ENCODE assay signal across 10 cellular contexts in genomic region chr11:118841469-118842222, GRCh38.
DNase-seq lines count a peak whose midpoint lies in the region; ATAC-seq and TF ChIP-seq lines count a peak whose summit lies in the region.
"Had no signal": no experiment of that assay in that cellular context is flagged by ENCODE, and none has a peak within 500 bp of the region (broad histone marks: within the 10 kb centered on the region; RNA-seq: fewer than 3 reads in every experiment).

No MANE protein-coding gene starts in this region.

- ATAC-seq in GM18511 (IDR thresholded peaks at IDR 0.05; ENCODE audit: unreplicated experiment) (peak; percentile 49), HG03196 (IDR thresholded peaks at IDR 0.05; ENCODE audit: unreplicated experiment) (peak; percentile 49)

- peak overlapping the region; percentile 51 for H3K4me3 Mint-ChIP-seq in activated T-cell treated with anti-CD3 and anti-CD28 coated beads, Interleukin-2, amount 50 U/mL, for 24 hours

- peak overlapping the region; percentile 89 for H3K27ac Mint-ChIP-seq in activated T-cell treated with anti-CD3 and anti-CD28 coated beads, Interleukin-2, amount 50 U/mL, for 24 hours

- no peak for TF ChIP-seq CTCF in RWPE1 (conservative IDR thresholded peaks at IDR 0.05; ENCODE audit: low read depth)

- H3K27ac ChIP-seq in RWPE1 = no peak overlapping the region

- CTCF ChIA-PET in RWPE1 (lab: Yijun Ruan, JAX) = no interaction called here

- peak; percentile 61 for DNase-seq in activated T-cell treated with anti-CD3 and anti-CD28 coated beads, Interleukin-2, amount 50 U/mL, for 24 hours
- peak in 3 of 4 experiments; percentile 2 to 41 (median 7) for DNase-seq in stimulated activated CD4-positive, alpha-beta T cell treated with anti-CD3 and anti-CD28 coated beads, Interleukin-1b, Interleukin-23, amount 100 ng/mL, for 24 hours (ENCODE audit: low read depth in 4 of 4, low spot score in 1 of 4)
- DNase-seq in NCI-H510A (lab: John Stamatoyannopoulos, UW) (no peak), HuH-7 (ENCODE audit: low spot score) (no peak), RWPE1 (ENCODE audit: low spot score) (no peak), DMS53 (lab: John Stamatoyannopoulos, UW) (no peak)
- DNase-seq: DMS79, nucleus accumbens had no signal

- no peaks in the 10 kb centered on the region for H3K27me3 Mint-ChIP-seq in activated T-cell treated with anti-CD3 and anti-CD28 coated beads, Interleukin-2, amount 50 U/mL, for 24 hours

- no peaks in the 10 kb centered on the region for H3K9me3 Mint-ChIP-seq in activated T-cell treated with anti-CD3 and anti-CD28 coated beads, Interleukin-2, amount 50 U/mL, for 24 hours

- POLR2A ChIA-PET in RWPE1 (lab: Yijun Ruan, JAX; ENCODE audit: low non-redundant PET) = no interaction called here

- no peaks in the 10 kb centered on the region for H3K36me3 Mint-ChIP-seq in activated T-cell treated with anti-CD3 and anti-CD28 coated beads, Interleukin-2, amount 50 U/mL, for 24 hours (ENCODE audit: low read depth)

- H3K4me1 Mint-ChIP-seq in activated T-cell treated with anti-CD3 and anti-CD28 coated beads, Interleukin-2, amount 50 U/mL, for 24 hours (ENCODE audit: low read depth) = peaks cover 43% of the 10 kb centered on the region

Comparison
In these comparisons a context has a peak if more than half of its experiments do, and no peak if none do; other contexts are left out.
1. DNase-seq: peak in activated T-cell treated with anti-CD3 and anti-CD28 coated beads, Interleukin-2, amount 50 U/mL, for 24 hours (single experiment) and stimulated activated CD4-positive, alpha-beta T cell treated with anti-CD3 and anti-CD28 coated beads, Interleukin-1b, Interleukin-23, amount 100 ng/mL, for 24 hours (3 of 4); none in NCI-H510A (single experiment), HuH-7 (single experiment), RWPE1 (single experiment) and DMS53 (single experiment).